8 cellular contexts compared by ENCODE assay signal in genomic region chr11:10450451-10451398, GRCh38. TPM values are rescaled to one million over a fixed set of nuclear protein-coding genes. Genes with fewer than 3 reads are reported as not detected.
A peak's percentile ranks its signal among the peaks of the same experiment; 100 is the strongest.
DNase-seq lines count a peak whose midpoint lies in the region; ATAC-seq and TF ChIP-seq lines count a peak whose summit lies in the region.

No MANE protein-coding gene starts in this region.

- TF ChIP-seq RAD21 in SK-N-SH (IDR thresholded peaks at IDR 0.05; ENCODE audit: low read length): no peak

- WGBS in SK-N-SH (ENCODE audit: low lambda C conversion rate): 81% methylated on average over 52 of the region's 95 CpGs

- ATAC-seq in SK-N-SH treated with all-trans-retinoic acid at 6 μM for 48 hours: no peak

- no peaks in the 10 kb centered on the region for H3K36me3 ChIP-seq in SK-N-SH (replicated peaks in 1 of 2; ENCODE audit: control insufficient read depth in 1 of 2, insufficient read depth in 2 of 2, low read length in 1 of 2)

- peak overlapping the region; percentile 86 for H3K27ac Mint-ChIP-seq in activated naive CD4-positive, alpha-beta T cell treated with anti-CD3 and anti-CD28 coated beads for 36 hours
- H3K27ac Mint-ChIP-seq in osteocyte (ENCODE audit: unreplicated experiment): peak overlapping the region; percentile 38

- DNase-seq in SK-N-SH (peak; percentile 73), NCI-H526 treated with DMSO at 0.1 percent for 48 hours (lab: John Stamatoyannopoulos, UW) (peak; percentile 66), glomerular visceral epithelial cell (ENCODE audit: extremely low spot score) (peak; percentile 3), osteocyte (ENCODE audit: extremely low spot score, unreplicated experiment) (no peak), epidermal melanocyte (ENCODE audit: insufficient read length, low spot score) (no peak), NCI-H446 (lab: John Stamatoyannopoulos, UW) (no peak)
- peak; percentile 67 for DNase-seq in activated naive CD4-positive, alpha-beta T cell treated with anti-CD3 and anti-CD28 coated beads for 36 hours

- no peaks in the 10 kb centered on the region for H4K20me1 ChIP-seq in SK-N-SH (ENCODE audit: insufficient read depth)

- H3K4me1 Mint-ChIP-seq in activated naive CD4-positive, alpha-beta T cell treated with anti-CD3 and anti-CD28 coated beads for 36 hours (ENCODE audit: low read depth): peaks cover 54% of the 10 kb centered on the region
- H3K4me1 Mint-ChIP-seq in osteocyte (ENCODE audit: unreplicated experiment): peaks cover 30% of the 10 kb centered on the region

- CTCF ChIA-PET in SK-N-SH (lab: Yijun Ruan, JAX): interaction anchor here (0.8 to 1.3 kb wide), 4 partner anchors 8 to 20 kb away, joined by 3 read pairs; no protein-coding TSS in a partner anchor
- CTCF ChIA-PET in activated naive CD4-positive, alpha-beta T cell treated with anti-CD3 and anti-CD28 coated beads for 36 hours (lab: Charles Lee): interaction anchor here (0.9 to 4.3 kb wide), 6 partner anchors 8 to 204 kb away, joined by 3 to 15 read pairs (median 6); no protein-coding TSS in a partner anchor

- intact Hi-C loops in activated naive CD4-positive, alpha-beta T cell treated with anti-CD3 and anti-CD28 coated beads for 36 hours (cut with micrococcal nuclease): loop anchor here (1.0 to 10.0 kb wide), 4 partner anchors 91 to 1446 kb away; partner anchors contain the start of genes NRIP3, RNF141, WEE1 and ZBED5

- no peak overlapping the region for H2AFZ ChIP-seq in SK-N-SH (ENCODE audit: low read depth)

- H3K4me2 ChIP-seq in SK-N-SH: no peak overlapping the region

- no peak for TF ChIP-seq EP300 in SK-N-SH (IDR thresholded peaks at IDR 0.05; ENCODE audit: borderline replicate concordance in 1 of 2, low read depth in 1 of 2, low read length in 1 of 2)

- no peaks in the 10 kb centered on the region for H3F3A ChIP-seq in SK-N-SH (replicated peaks; ENCODE audit: insufficient read depth)

- no peak overlapping the region for H3K4me3 ChIP-seq in SK-N-SH (ENCODE audit: low read depth in 2 of 2, low read length in 1 of 2)

- POLR2A ChIA-PET in SK-N-SH (lab: Yijun Ruan, JAX): no interaction called here

- no peak overlapping the region for H3K9ac ChIP-seq in SK-N-SH

- H3K27ac ChIP-seq in SK-N-SH (ENCODE audit: low read depth in 2 of 2, low read length in 1 of 2): no peak overlapping the region

- peak overlapping the region; percentile 85 for H3K4me3 Mint-ChIP-seq in activated naive CD4-positive, alpha-beta T cell treated with anti-CD3 and anti-CD28 coated beads for 36 hours
- peak overlapping the region; percentile 68 for H3K4me3 Mint-ChIP-seq in osteocyte (ENCODE audit: unreplicated experiment)

- H3K27me3 ChIP-seq in SK-N-SH (ENCODE audit: insufficient read depth): no peaks in the 10 kb centered on the region

- no peaks in the 10 kb centered on the region for H3K9me3 Mint-ChIP-seq in activated naive CD4-positive, alpha-beta T cell treated with anti-CD3 and anti-CD28 coated beads for 36 hours
- no peaks in the 10 kb centered on the region for H3K9me3 Mint-ChIP-seq in osteocyte (ENCODE audit: unreplicated experiment)

- H3K36me3 Mint-ChIP-seq in activated naive CD4-positive, alpha-beta T cell treated with anti-CD3 and anti-CD28 coated beads for 36 hours (ENCODE audit: low read depth): peaks cover 2% of the 10 kb centered on the region
- no peaks in the 10 kb centered on the region for H3K36me3 Mint-ChIP-seq in osteocyte (ENCODE audit: unreplicated experiment)

- H3K27me3 Mint-ChIP-seq in activated naive CD4-positive, alpha-beta T cell treated with anti-CD3 and anti-CD28 coated beads for 36 hours (ENCODE audit: low read depth): no peaks in the 10 kb centered on the region
- H3K27me3 Mint-ChIP-seq in osteocyte (ENCODE audit: unreplicated experiment): no peaks in the 10 kb centered on the region

- TF ChIP-seq CTCF in SK-N-SH (IDR thresholded peaks at IDR 0.05): no peak
- peak; percentile 49 for TF ChIP-seq CTCF in osteocyte (IDR thresholded peaks at IDR 0.05)

- no peaks in the 10 kb centered on the region for H3K79me2 ChIP-seq in SK-N-SH (ENCODE audit: insufficient read depth)

- no peaks in the 10 kb centered on the region for H3K9me2 ChIP-seq in SK-N-SH

- peaks cover 11 to 14% of the 10 kb centered on the region in 2 experiments; a peak in 3 of 4 replicates for H3K4me1 ChIP-seq in SK-N-SH (ENCODE audit: control insufficient read depth in 1 of 2, insufficient read depth in 2 of 2, low read depth in 1 of 2, low read length in 1 of 2)

- H3K9me3 ChIP-seq in SK-N-SH: no peaks in the 10 kb centered on the region

TF ChIP-seq in SK-N-SH, 30 proteins besides CTCF, POLR2A, EP300 and RAD21 (continues in another document):
- no peak for TF ChIP-seq ELF1 (IDR thresholded peaks at IDR 0.05)
- no peak for TF ChIP-seq TEAD4 (IDR thresholded peaks at IDR 0.05; ENCODE audit: borderline replicate concordance, insufficient read depth)
- TF ChIP-seq GABPA (IDR thresholded peaks at IDR 0.05; ENCODE audit: low read depth): no peak
- TF ChIP-seq REST (IDR thresholded peaks at IDR 0.05; ENCODE audit: low read depth, low read length): no peak
- no peak for TF ChIP-seq EZH2phosphoT487 (IDR thresholded peaks at IDR 0.05; ENCODE audit: borderline replicate concordance, low read depth)
- TF ChIP-seq YY1 (IDR thresholded peaks at IDR 0.05; ENCODE audit: low read depth): no peak
- TF ChIP-seq TCF12 (IDR thresholded peaks at IDR 0.05): no peak
- no peak for TF ChIP-seq RCOR1 (IDR thresholded peaks at IDR 0.05; ENCODE audit: low read length)
- no peak for TF ChIP-seq FOXJ3 (CRISPR knock-in tag; IDR thresholded peaks at IDR 0.05)

TF ChIP-seq in SK-N-SH treated with all-trans-retinoic acid at 6 μM for 48 hours, 23 proteins besides CTCF, POLR2A, EP300 and RAD21:
- TF ChIP-seq RARB (CRISPR knock-in tag; IDR thresholded peaks at IDR 0.05): no peak

RNA-seq across cellular contexts. Expression of gene AMPD3, which starts 4.3 kb away (rescaled TPM):
- polyA plus RNA-seq in SK-N-SH (2012; rRNA removed): 1.7 and 2.1 TPM in 2 replicates
- polyA plus RNA-seq in SK-N-SH (2012; cell fraction: cytosol; rRNA removed): 1.1 and 1.6 TPM in 2 replicates
- 4.1 and 4.6 TPM in 2 replicates for polyA plus RNA-seq in SK-N-SH (2012; cell fraction: nucleus; rRNA removed)
- total RNA-seq in activated naive CD4-positive, alpha-beta T cell treated with anti-CD3 and anti-CD28 coated beads for 36 hours: 10 to 100 TPM; 11.5 to 13.0 TPM
- total RNA-seq in osteocyte: 5.3 and 6.2 TPM in 2 replicates

Comparison
In these comparisons a context has a peak if more than half of its experiments do, and no peak if none do; other contexts are left out.
1. DNase-seq: peak in SK-N-SH (single experiment), NCI-H526 treated with DMSO at 0.1 percent for 48 hours (single experiment), activated naive CD4-positive, alpha-beta T cell treated with anti-CD3 and anti-CD28 coated beads for 36 hours (single experiment) and glomerular visceral epithelial cell (single experiment); none in osteocyte (single experiment), epidermal melanocyte (single experiment) and NCI-H446 (0 of 2).